1 cellular context compared by ENCODE assay signal in the genomic region with DNA sequence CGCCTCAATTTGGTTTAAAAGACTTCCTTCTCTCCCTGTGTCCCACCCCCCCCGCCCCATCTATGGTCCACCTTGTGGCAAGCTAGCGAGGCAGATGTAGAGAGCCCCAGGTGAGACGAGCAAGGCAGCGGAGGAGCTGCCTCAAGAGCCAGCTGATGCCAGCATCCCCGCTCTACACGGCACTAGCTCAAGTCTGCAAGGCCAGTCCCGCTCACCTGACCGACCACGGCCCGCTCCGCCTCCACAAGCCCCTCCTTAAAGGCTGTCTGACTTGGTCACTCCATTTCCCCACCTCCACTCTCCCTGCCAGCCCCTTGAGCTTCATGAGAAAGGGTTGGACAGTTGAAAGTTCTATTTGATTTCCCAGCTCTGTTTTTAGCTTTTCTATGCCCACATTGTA.
TF ChIP-seq lines count a peak whose summit lies in the region.

No MANE protein-coding gene starts in this region.

TF ChIP-seq in GM23338, 12 proteins besides CTCF, POLR2A, EP300 and RAD21 (continued from another document):
- TF ChIP-seq, protein P1, sequence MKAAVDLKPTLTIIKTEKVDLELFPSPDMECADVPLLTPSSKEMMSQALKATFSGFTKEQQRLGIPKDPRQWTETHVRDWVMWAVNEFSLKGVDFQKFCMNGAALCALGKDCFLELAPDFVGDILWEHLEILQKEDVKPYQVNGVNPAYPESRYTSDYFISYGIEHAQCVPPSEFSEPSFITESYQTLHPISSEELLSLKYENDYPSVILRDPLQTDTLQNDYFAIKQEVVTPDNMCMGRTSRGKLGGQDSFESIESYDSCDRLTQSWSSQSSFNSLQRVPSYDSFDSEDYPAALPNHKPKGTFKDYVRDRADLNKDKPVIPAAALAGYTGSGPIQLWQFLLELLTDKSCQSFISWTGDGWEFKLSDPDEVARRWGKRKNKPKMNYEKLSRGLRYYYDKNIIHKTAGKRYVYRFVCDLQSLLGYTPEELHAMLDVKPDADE (IDR thresholded peaks at IDR 0.05), result no peak
- TF ChIP-seq ZNF114 (CRISPR knock-in tag; IDR thresholded peaks at IDR 0.05), result no peak
TF ChIP-seq in GM23338: peak in this region for 0.
